8 cellular contexts compared by ENCODE assay signal in genomic region chr15:97904196-97904572, GRCh38. TPM values are rescaled to one million over a fixed set of nuclear protein-coding genes. Genes with fewer than 3 reads are reported as not detected.
A peak's percentile ranks its signal among the peaks of the same experiment; 100 is the strongest.
DNase-seq lines count a peak whose midpoint lies in the region; ATAC-seq and TF ChIP-seq lines count a peak whose summit lies in the region.

No MANE protein-coding gene starts in this region.

- no peak overlapping the region for H3K4ac ChIP-seq in trophoblast cell (ENCODE audit: low read depth, low read length)

- H3K14ac ChIP-seq in trophoblast cell (ENCODE audit: low read length) = no peak overlapping the region

- no peaks in the 10 kb centered on the region for H3K9me3 ChIP-seq in trophoblast cell (ENCODE audit: insufficient read depth, low read depth, low read length)

- H2AFZ ChIP-seq in trophoblast cell (ENCODE audit: insufficient read depth, low read length, poor library complexity) = no peak overlapping the region

- H3K4me1 ChIP-seq in trophoblast cell (ENCODE audit: control insufficient read depth in 1 of 2, insufficient read depth in 2 of 2, low read length in 2 of 2) = no peaks in the 10 kb centered on the region

- H2BK12ac ChIP-seq in trophoblast cell (ENCODE audit: low read length) = no peak overlapping the region

- H4K12ac ChIP-seq in trophoblast cell (ENCODE audit: low read depth, low read length) = no peak overlapping the region

- H4K91ac ChIP-seq in trophoblast cell (ENCODE audit: low read depth, low read length) = no peak overlapping the region

- H3K79me1 ChIP-seq in trophoblast cell (ENCODE audit: low read length) = no peaks in the 10 kb centered on the region

- peak; percentile 55 for DNase-seq in A172 (ENCODE audit: low spot score)
- no peak for DNase-seq in GM10266 (ENCODE audit: extremely low spot score)
- DNase-seq in NCI-H146 treated with DMSO at 0.1 percent for 48 hours (lab: John Stamatoyannopoulos, UW; ENCODE audit: unreplicated experiment) = peak; percentile 54
- DNase-seq in activated T-cell treated with anti-CD3 and anti-CD28 coated beads, Interleukin-2, amount 50 U/mL, for 1 hour = peak; percentile 24
- peak; percentile 20 to 82 (median 66) for DNase-seq in head of caudate nucleus
- peak; percentile 44 to 54 for DNase-seq in trophoblast cell
- DNase-seq in NCI-H1694 (lab: John Stamatoyannopoulos, UW) = no peak

- no peak overlapping the region for H2BK5ac ChIP-seq in trophoblast cell (ENCODE audit: low read depth, low read length, poor library complexity)

- TF ChIP-seq CTCF in GM10266 (IDR thresholded peaks at IDR 0.05; ENCODE audit: control insufficient read depth, insufficient read depth, low read depth, missing control alignments) = peak; percentile 39

- no peaks in the 10 kb centered on the region for H3K36me3 ChIP-seq in trophoblast cell (ENCODE audit: control insufficient read depth in 1 of 2, insufficient read depth in 2 of 2, low read length in 2 of 2)

- H2BK120ac ChIP-seq in trophoblast cell (ENCODE audit: insufficient read depth, low read length, poor library complexity) = no peak overlapping the region

- H2AK5ac ChIP-seq in trophoblast cell (ENCODE audit: low read length) = no peak overlapping the region

- no peak overlapping the region for H3K9ac ChIP-seq in trophoblast cell (ENCODE audit: low read length)

- H3K18ac ChIP-seq in trophoblast cell (ENCODE audit: low read length) = no peak overlapping the region

- intact Hi-C loops in head of caudate nucleus (cut with DNase I) = loop anchor here (10.0 kb wide), 3 partner anchors 181 to 391 kb away; no protein-coding TSS in a partner anchor

- H3K23ac ChIP-seq in trophoblast cell (ENCODE audit: low read length) = no peak overlapping the region

- no peak for ATAC-seq in HG02763 (IDR thresholded peaks at IDR 0.05; ENCODE audit: unreplicated experiment)

- H3K27me3 ChIP-seq in trophoblast cell (ENCODE audit: insufficient read depth, low read length) = no peaks in the 10 kb centered on the region

- no peak overlapping the region for H3K27ac ChIP-seq in trophoblast cell (ENCODE audit: low read depth, low read length)

- H3K79me2 ChIP-seq in trophoblast cell (ENCODE audit: control insufficient read depth, insufficient read depth, low read length, poor library complexity) = no peaks in the 10 kb centered on the region

- WGBS in trophoblast cell (ENCODE audit: extremely low coverage, insufficient coverage, insufficient read length) = no CpG with 5 or more reads among the region's 22 CpGs

- H3K4me2 ChIP-seq in trophoblast cell (ENCODE audit: low read length) = no peak overlapping the region

- no peak overlapping the region for H4K8ac ChIP-seq in trophoblast cell (ENCODE audit: low read depth, low read length)

- no peak overlapping the region for H3K4me3 ChIP-seq in trophoblast cell (ENCODE audit: low read depth, low read length)

RNA-seq across cellular contexts. Expression of gene ARRDC4, which starts 56.3 kb away (rescaled TPM):
- total RNA-seq in A172 (2014; rRNA removed; shearing (Covaris generic)) = 1.7 and 2.5 TPM in 2 replicates
- polyA plus RNA-seq in trophoblast cell (2013) = 0.72 and 0.94 TPM in 2 replicates

Comparison
In these comparisons a context has a peak if more than half of its experiments do, and no peak if none do; other contexts are left out.
1. DNase-seq: peak in A172 (single experiment), NCI-H146 treated with DMSO at 0.1 percent for 48 hours (single experiment), activated T-cell treated with anti-CD3 and anti-CD28 coated beads, Interleukin-2, amount 50 U/mL, for 1 hour (single experiment), head of caudate nucleus (42 of 42) and trophoblast cell (2 of 2); none in GM10266 (single experiment) and NCI-H1694 (single experiment).